Comparison of ENCODE assay signal across 1 cellular context in the genomic region with DNA sequence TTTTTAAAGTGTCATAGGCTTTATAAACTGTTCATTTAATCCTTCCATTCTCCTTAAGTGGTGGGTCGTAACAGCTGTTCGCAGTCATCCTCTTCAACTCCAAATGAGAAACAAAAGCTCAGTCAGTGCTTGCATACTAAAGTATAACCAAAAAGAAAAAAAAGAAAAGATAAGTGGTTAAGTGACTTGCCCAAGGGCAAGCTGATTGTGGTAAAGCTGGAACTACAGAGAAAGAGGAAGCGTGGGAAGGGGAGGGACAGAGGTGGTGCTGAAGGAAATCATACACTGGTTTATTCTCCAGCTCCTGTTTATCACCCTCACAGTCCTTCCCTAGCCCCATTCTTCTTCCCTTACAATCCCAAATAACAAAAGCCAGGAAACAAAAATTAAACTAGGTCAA.
TF ChIP-seq lines count a peak whose summit lies in the region.

No MANE protein-coding gene starts in this region.

TF ChIP-seq in GM12878, 131 proteins besides CTCF, POLR2A, EP300 and RAD21:
- TF ChIP-seq SPI1 (IDR thresholded peaks at IDR 0.05; ENCODE audit: borderline replicate concordance, insufficient read depth, low read depth, low read length): peak; percentile 87; the same call in 1 of the 2 replicates
- TF ChIP-seq ZNF384 (IDR thresholded peaks at IDR 0.05; ENCODE audit: borderline replicate concordance, low read depth, low read length): peak; percentile 67; the same call in 1 of the 2 replicates
- no peak for TF ChIP-seq LARP7 (IDR thresholded peaks at IDR 0.05)
- no peak for TF ChIP-seq FOXK2 (IDR thresholded peaks at IDR 0.05)
- TF ChIP-seq RUNX3 (IDR thresholded peaks at IDR 0.05; ENCODE audit: low read length): peak; percentile 70
- peak; percentile 63 to 74; a peak in 3 of 4 replicates for TF ChIP-seq IKZF2 (IDR thresholded peaks at IDR 0.05)
- TF ChIP-seq POLR2AphosphoS5 (IDR thresholded peaks at IDR 0.05; ENCODE audit: low read length): no peak
- peak; percentile 50; the same call in 1 of the 2 replicates for TF ChIP-seq IKZF1 (conservative IDR thresholded peaks at IDR 0.05)
- TF ChIP-seq, protein P1, sequence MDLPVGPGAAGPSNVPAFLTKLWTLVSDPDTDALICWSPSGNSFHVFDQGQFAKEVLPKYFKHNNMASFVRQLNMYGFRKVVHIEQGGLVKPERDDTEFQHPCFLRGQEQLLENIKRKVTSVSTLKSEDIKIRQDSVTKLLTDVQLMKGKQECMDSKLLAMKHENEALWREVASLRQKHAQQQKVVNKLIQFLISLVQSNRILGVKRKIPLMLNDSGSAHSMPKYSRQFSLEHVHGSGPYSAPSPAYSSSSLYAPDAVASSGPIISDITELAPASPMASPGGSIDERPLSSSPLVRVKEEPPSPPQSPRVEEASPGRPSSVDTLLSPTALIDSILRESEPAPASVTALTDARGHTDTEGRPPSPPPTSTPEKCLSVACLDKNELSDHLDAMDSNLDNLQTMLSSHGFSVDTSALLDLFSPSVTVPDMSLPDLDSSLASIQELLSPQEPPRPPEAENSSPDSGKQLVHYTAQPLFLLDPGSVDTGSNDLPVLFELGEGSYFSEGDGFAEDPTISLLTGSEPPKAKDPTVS (IDR thresholded peaks at IDR 0.05; ENCODE audit: low read depth, low read length): no peak
- TF ChIP-seq MTA3 (IDR thresholded peaks at IDR 0.05; ENCODE audit: borderline replicate concordance, low read length): no peak
- TF ChIP-seq EZH2 (IDR thresholded peaks at IDR 0.05; ENCODE audit: borderline replicate concordance, control insufficient read depth, low read depth, low read length): no peak
- TF ChIP-seq, protein P2, sequence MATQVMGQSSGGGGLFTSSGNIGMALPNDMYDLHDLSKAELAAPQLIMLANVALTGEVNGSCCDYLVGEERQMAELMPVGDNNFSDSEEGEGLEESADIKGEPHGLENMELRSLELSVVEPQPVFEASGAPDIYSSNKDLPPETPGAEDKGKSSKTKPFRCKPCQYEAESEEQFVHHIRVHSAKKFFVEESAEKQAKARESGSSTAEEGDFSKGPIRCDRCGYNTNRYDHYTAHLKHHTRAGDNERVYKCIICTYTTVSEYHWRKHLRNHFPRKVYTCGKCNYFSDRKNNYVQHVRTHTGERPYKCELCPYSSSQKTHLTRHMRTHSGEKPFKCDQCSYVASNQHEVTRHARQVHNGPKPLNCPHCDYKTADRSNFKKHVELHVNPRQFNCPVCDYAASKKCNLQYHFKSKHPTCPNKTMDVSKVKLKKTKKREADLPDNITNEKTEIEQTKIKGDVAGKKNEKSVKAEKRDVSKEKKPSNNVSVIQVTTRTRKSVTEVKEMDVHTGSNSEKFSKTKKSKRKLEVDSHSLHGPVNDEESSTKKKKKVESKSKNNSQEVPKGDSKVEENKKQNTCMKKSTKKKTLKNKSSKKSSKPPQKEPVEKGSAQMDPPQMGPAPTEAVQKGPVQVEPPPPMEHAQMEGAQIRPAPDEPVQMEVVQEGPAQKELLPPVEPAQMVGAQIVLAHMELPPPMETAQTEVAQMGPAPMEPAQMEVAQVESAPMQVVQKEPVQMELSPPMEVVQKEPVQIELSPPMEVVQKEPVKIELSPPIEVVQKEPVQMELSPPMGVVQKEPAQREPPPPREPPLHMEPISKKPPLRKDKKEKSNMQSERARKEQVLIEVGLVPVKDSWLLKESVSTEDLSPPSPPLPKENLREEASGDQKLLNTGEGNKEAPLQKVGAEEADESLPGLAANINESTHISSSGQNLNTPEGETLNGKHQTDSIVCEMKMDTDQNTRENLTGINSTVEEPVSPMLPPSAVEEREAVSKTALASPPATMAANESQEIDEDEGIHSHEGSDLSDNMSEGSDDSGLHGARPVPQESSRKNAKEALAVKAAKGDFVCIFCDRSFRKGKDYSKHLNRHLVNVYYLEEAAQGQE (IDR thresholded peaks at IDR 0.05; ENCODE audit: low read depth, low read length): peak; percentile 51; the same call in 1 of the 2 replicates
TF ChIP-seq in GM12878: peak in this region for 6.
